1 cellular context compared by ENCODE assay signal in the genomic region with DNA sequence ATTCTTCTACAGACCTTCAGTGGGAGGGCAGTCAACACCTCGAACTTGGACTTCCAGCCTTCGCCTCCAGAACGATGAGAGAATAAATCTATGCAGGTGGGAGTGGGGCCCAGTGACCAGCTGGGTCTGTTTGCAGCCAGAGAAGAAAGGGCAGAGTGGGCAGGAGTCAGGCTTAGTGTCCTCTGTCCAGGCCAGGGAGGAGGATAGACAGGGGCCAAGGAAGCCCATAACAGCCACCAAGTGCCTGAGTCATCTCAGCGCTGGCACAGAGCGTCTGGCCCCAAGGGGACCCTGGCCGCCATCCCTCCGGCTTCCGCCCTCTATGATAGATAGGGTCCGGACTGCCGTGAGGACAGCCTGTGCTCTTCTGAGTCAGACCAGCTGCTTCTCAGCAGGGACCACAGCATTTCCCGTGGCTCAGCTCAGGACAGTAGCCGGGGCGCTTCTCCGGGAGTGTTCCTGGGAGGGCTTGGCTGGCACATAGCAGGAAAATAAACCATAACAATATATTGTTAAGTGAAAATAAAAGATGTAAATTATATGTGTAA.
TF ChIP-seq lines count a peak whose summit lies in the region.

No MANE protein-coding gene starts in this region.

TF ChIP-seq in H1, 55 proteins besides CTCF, POLR2A, EP300 and RAD21:
- TF ChIP-seq SIRT6 (IDR thresholded peaks at IDR 0.05; ENCODE audit: low read length) (no peak), SUZ12 (IDR thresholded peaks at IDR 0.05; ENCODE audit: low read length) (no peak), BCL11A (IDR thresholded peaks at IDR 0.05; ENCODE audit: low read depth in 2 of 2, low read length in 2 of 2) (no peak), POLR2AphosphoS5 (IDR thresholded peaks at IDR 0.05; ENCODE audit: low read depth, low read length) (no peak)
- TF ChIP-seq, protein P1, sequence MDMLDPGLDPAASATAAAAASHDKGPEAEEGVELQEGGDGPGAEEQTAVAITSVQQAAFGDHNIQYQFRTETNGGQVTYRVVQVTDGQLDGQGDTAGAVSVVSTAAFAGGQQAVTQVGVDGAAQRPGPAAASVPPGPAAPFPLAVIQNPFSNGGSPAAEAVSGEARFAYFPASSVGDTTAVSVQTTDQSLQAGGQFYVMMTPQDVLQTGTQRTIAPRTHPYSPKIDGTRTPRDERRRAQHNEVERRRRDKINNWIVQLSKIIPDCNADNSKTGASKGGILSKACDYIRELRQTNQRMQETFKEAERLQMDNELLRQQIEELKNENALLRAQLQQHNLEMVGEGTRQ (IDR thresholded peaks at IDR 0.05; ENCODE audit: low read length), result no peak
TF ChIP-seq in H1: peak in this region for 0.
